In the genomic region with DNA sequence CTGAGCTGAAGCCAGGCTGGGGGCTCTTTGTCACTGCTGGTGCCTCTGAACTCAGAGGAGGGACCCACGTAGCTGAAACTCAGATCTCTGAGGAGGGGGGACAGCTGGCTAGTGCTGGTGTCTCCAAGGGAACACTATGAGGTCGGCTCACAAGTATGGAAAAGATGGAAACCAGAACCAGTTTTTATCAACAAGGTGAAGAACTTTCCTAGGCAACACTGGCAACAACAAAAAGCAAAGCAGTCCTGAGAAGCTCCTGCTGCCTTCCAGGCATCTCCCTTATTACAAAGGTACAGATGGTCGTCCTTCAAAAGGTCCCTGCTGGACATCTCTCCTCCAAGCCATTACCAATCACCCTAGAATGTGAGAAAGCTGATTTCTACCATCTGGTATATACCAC, we compare ENCODE assay signal across 19 cellular contexts. TPM values are rescaled to one million over a fixed set of nuclear protein-coding genes. Genes with fewer than 3 reads are reported as not detected.
A peak's percentile ranks its signal among the peaks of the same experiment; 100 is the strongest.
DNase-seq lines count a peak whose midpoint lies in the region; ATAC-seq and TF ChIP-seq lines count a peak whose summit lies in the region.
"Had no signal": no experiment of that assay in that cellular context is flagged by ENCODE, and none has a peak within 500 bp of the region (broad histone marks: within the 10 kb centered on the region; RNA-seq: fewer than 3 reads in every experiment).

No MANE protein-coding gene starts in this region.

- H3K4ac ChIP-seq in trophoblast cell (ENCODE audit: low read depth, low read length), result no peak overlapping the region

- H3K27me3 ChIP-seq in WERI-Rb-1 (ENCODE audit: insufficient read depth, low read depth, severe bottlenecking) (no peaks in the 10 kb centered on the region), trophoblast cell (ENCODE audit: insufficient read depth, low read length) (no peaks in the 10 kb centered on the region)

- peaks cover 7 to 14% of the 10 kb centered on the region in 2 experiments for H3K4me1 ChIP-seq in trophoblast cell (ENCODE audit: control insufficient read depth in 1 of 2, insufficient read depth in 2 of 2, low read length in 2 of 2)

- no CpG with 5 or more reads among the region's 3 CpGs for WGBS in trophoblast cell (ENCODE audit: extremely low coverage, insufficient coverage, insufficient read length)

- H3K36me3 ChIP-seq in WERI-Rb-1, result no peaks in the 10 kb centered on the region
- H3K36me3 ChIP-seq in trophoblast cell (ENCODE audit: control insufficient read depth in 1 of 2, insufficient read depth in 2 of 2, low read length in 2 of 2), result no peaks in the 10 kb centered on the region

- ATAC-seq in GM21515 (IDR thresholded peaks at IDR 0.05; ENCODE audit: unreplicated experiment) (no peak), GM21529 (IDR thresholded peaks at IDR 0.05; ENCODE audit: unreplicated experiment) (no peak)
- ATAC-seq: HCT116, PC-3 had no signal

- peak; percentile 43 for DNase-seq in M059J (ENCODE audit: low read depth)
- peak; percentile 79 for DNase-seq in WERI-Rb-1
- peak; percentile 63 for DNase-seq in islet precursor cell
- peak; percentile 87 to 96 for DNase-seq in trophoblast cell
- no peak for DNase-seq in GM10266 (ENCODE audit: extremely low spot score)
- DNase-seq in activated CD4-positive, alpha-beta T cell treated with anti-CD3 and anti-CD28 coated beads, Interleukin-2, amount 50 U/mL, for 48 hours, result no peak
- DNase-seq: ACHN; CD4-positive, CD25-positive, alpha-beta regulatory T cell; DMS79; IMR-90; Kasumi-1; NCI-H1417; NCI-H2029; NCI-H2171 treated with DMSO at 0.1 percent for 48 hours; NCI-H510A; PC-3 had no signal

- no peak overlapping the region for H3K23ac ChIP-seq in trophoblast cell (ENCODE audit: low read length)

- no peak overlapping the region for H3K14ac ChIP-seq in trophoblast cell (ENCODE audit: low read length)

- H3K4me3 ChIP-seq in WERI-Rb-1 (ENCODE audit: low read depth, low read length) (peak overlapping the region; percentile 24), trophoblast cell (ENCODE audit: low read depth, low read length) (no peak overlapping the region)

- no peak overlapping the region for H4K12ac ChIP-seq in trophoblast cell (ENCODE audit: low read depth, low read length)

- TF ChIP-seq CTCF in WERI-Rb-1 (IDR thresholded peaks at IDR 0.05; ENCODE audit: low read depth, low read length), result no peak
- TF ChIP-seq CTCF in GM10266 (IDR thresholded peaks at IDR 0.05; ENCODE audit: control insufficient read depth, insufficient read depth, low read depth, missing control alignments), result no peak

- no peak overlapping the region for H3K9ac ChIP-seq in trophoblast cell (ENCODE audit: low read length)

- no peak overlapping the region for H4K91ac ChIP-seq in trophoblast cell (ENCODE audit: low read depth, low read length)

- no peak overlapping the region for H3K4me2 ChIP-seq in trophoblast cell (ENCODE audit: low read length)

- H2BK12ac ChIP-seq in trophoblast cell (ENCODE audit: low read length), result peak overlapping the region; percentile 45

- peak overlapping the region; percentile 91 for H3K27ac ChIP-seq in WERI-Rb-1
- peak overlapping the region; percentile 37 for H3K27ac ChIP-seq in trophoblast cell (ENCODE audit: low read depth, low read length)

- H3K79me1 ChIP-seq in trophoblast cell (ENCODE audit: low read length), result peaks cover 3% of the 10 kb centered on the region

- no peaks in the 10 kb centered on the region for H3K9me3 ChIP-seq in WERI-Rb-1 (ENCODE audit: severe bottlenecking)
- peaks cover 2% of the 10 kb centered on the region for H3K9me3 ChIP-seq in trophoblast cell (ENCODE audit: insufficient read depth, low read depth, low read length)

- H2BK120ac ChIP-seq in trophoblast cell (ENCODE audit: insufficient read depth, low read length, poor library complexity), result no peak overlapping the region

- H2BK5ac ChIP-seq in trophoblast cell (ENCODE audit: low read depth, low read length, poor library complexity), result no peak overlapping the region

- no peak overlapping the region for H3K18ac ChIP-seq in trophoblast cell (ENCODE audit: low read length)

- no peak overlapping the region for H4K8ac ChIP-seq in trophoblast cell (ENCODE audit: low read depth, low read length)

- H3K79me2 ChIP-seq in trophoblast cell (ENCODE audit: control insufficient read depth, insufficient read depth, low read length, poor library complexity), result no peaks in the 10 kb centered on the region

- no peak overlapping the region for H2AK5ac ChIP-seq in trophoblast cell (ENCODE audit: low read length)

- no peak overlapping the region for H2AFZ ChIP-seq in trophoblast cell (ENCODE audit: insufficient read depth, low read length, poor library complexity)

RNA-seq across cellular contexts. Expression of gene FSTL1, which starts 27.0 kb away (rescaled TPM):
- 762 and 1,312 TPM in 2 replicates for total RNA-seq in M059J (2014; rRNA removed; shearing (Covaris generic))
- 507 and 510 TPM in 2 replicates for polyA plus RNA-seq in trophoblast cell (2013)
- polyA plus RNA-seq: CD4-positive, CD25-positive, alpha-beta regulatory T cell had no signal

Comparison
In these comparisons a context has a peak if more than half of its experiments do, and no peak if none do; other contexts are left out.
1. DNase-seq: peak in M059J (single experiment), WERI-Rb-1 (single experiment), islet precursor cell (single experiment) and trophoblast cell (2 of 2); none in GM10266 (single experiment) and activated CD4-positive, alpha-beta T cell treated with anti-CD3 and anti-CD28 coated beads, Interleukin-2, amount 50 U/mL, for 48 hours (0 of 2).